Comparison of ENCODE assay signal across 20 cellular contexts in genomic region chr6:162069995-162070394, GRCh38.
DNase-seq lines count a peak whose midpoint lies in the region; ATAC-seq, FAIRE-seq and TF ChIP-seq lines count a peak whose summit lies in the region.
"Had no signal": no experiment of that assay in that cellular context is flagged by ENCODE, and none has a peak within 500 bp of the region (broad histone marks: within the 10 kb centered on the region; RNA-seq: fewer than 3 reads in every experiment).

No MANE protein-coding gene starts in this region.

- TF ChIP-seq POLR2A in HepG2 (IDR thresholded peaks at IDR 0.05; ENCODE audit: insufficient read depth in 1 of 2, low read depth in 2 of 2, low read length in 2 of 2) (no peak), right lobe of liver (IDR thresholded peaks at IDR 0.05) (no peak)

- DNase-seq in HepG2 (ENCODE audit: low spot score) (no peak), right lobe of liver (no peak), fibroblast of pulmonary artery (ENCODE audit: low read depth) (peak; percentile 11), hepatic stellate cell (ENCODE audit: low spot score) (no peak), NCI-H128 (lab: John Stamatoyannopoulos, UW; ENCODE audit: unreplicated experiment) (no peak)
- DNase-seq in stimulated activated naive CD8-positive, alpha-beta T cell treated with anti-CD3 and anti-CD28 coated beads, Interleukin-15, amount 100 ng/mL, for 72 hours: no peak
- DNase-seq: BE2C; CD8-positive, alpha-beta T cell; COR-L47; DMS153; DMS79 treated with DMSO at 0.1 percent for 48 hours; EL; H7 had no signal

- CTCF ChIA-PET in HepG2 (lab: Yijun Ruan, JAX; ENCODE audit: low intra/inter-chr PET ratio, low total read pairs): no interaction called here

- TF ChIP-seq RAD21 in HepG2 (CRISPR knock-in tag; IDR thresholded peaks at IDR 0.05): no peak

- no peaks in the 10 kb centered on the region for H3K27me3 Mint-ChIP-seq in stimulated activated naive CD8-positive, alpha-beta T cell treated with anti-CD3 and anti-CD28 coated beads, Interleukin-15, amount 100 ng/mL, for 72 hours

- H3K36me3 ChIP-seq in HepG2 (replicated peaks in 1 of 2; ENCODE audit: control insufficient read depth in 1 of 2, insufficient read depth in 2 of 2, low read length in 2 of 2) (no peaks in the 10 kb centered on the region), right lobe of liver (no peaks in the 10 kb centered on the region)
- H3K36me3 ChIP-seq: BE2C had no signal

- no peak overlapping the region for H3K9ac ChIP-seq in HepG2 (ENCODE audit: insufficient read depth, low read depth, low read length)

- no TSS peak for BruUV-seq in HepG2 (replicated peaks; lab: Mats Ljungman, UMichigan)

- H3K4me1 ChIP-seq in HepG2 (ENCODE audit: insufficient read depth, low read length) (no peaks in the 10 kb centered on the region), right lobe of liver (no peaks in the 10 kb centered on the region)
- H3K4me1 ChIP-seq: BE2C had no signal

- no peak overlapping the region for H2AFZ ChIP-seq in HepG2 (ENCODE audit: low read length)
- H2AFZ ChIP-seq: GM23338 had no signal

- intact Hi-C loops in HepG2 (cut with micrococcal nuclease; ENCODE audit: unreplicated experiment) (no loop called here), right lobe of liver (cut with DNase I) (no loop called here)

- in situ Hi-C loops in HepG2 (cut with HindIII; ENCODE audit: extremely low pct_ligation_motif_present, low pct_unique_long_range_greater_than_20kb): no loop called here

- TF ChIP-seq CTCF in HepG2 (CRISPR knock-in tag; IDR thresholded peaks at IDR 0.05) (no peak), right lobe of liver (IDR thresholded peaks at IDR 0.05) (no peak), fibroblast of pulmonary artery (IDR thresholded peaks at IDR 0.05; ENCODE audit: low read length, missing control alignments) (no peak)

- H3K4me1 Mint-ChIP-seq in stimulated activated naive CD8-positive, alpha-beta T cell treated with anti-CD3 and anti-CD28 coated beads, Interleukin-15, amount 100 ng/mL, for 72 hours: no peaks in the 10 kb centered on the region
- H3K4me1 Mint-ChIP-seq: GM23338 had no signal

- 32% methylated on average over 2 of the region's 2 CpGs for WGBS in HepG2 (ENCODE audit: low lambda C conversion rate)
- 100% methylated on average over 2 of the region's 2 CpGs for WGBS in right lobe of liver (ENCODE audit: insufficient coverage, low coverage, low lambda C conversion rate, missing lambda C conversion rate)

- H3K27ac Mint-ChIP-seq in stimulated activated naive CD8-positive, alpha-beta T cell treated with anti-CD3 and anti-CD28 coated beads, Interleukin-15, amount 100 ng/mL, for 72 hours: no peak overlapping the region
- H3K27ac Mint-ChIP-seq: CD8-positive, alpha-beta T cell; GM23338 had no signal

- H3K27ac ChIP-seq in HepG2 (ENCODE audit: extremely low read length, insufficient read depth, low read length): no peak overlapping the region
- H3K27ac ChIP-seq in right lobe of liver: no peak overlapping the region
- H3K27ac ChIP-seq: C4-2B had no signal

- H3K27me3 ChIP-seq in HepG2 (ENCODE audit: control insufficient read depth in 1 of 2, insufficient read depth in 2 of 2, low read length in 2 of 2) (no peaks in the 10 kb centered on the region), right lobe of liver (no peaks in the 10 kb centered on the region)
- H3K27me3 ChIP-seq: BE2C had no signal

- FAIRE-seq in HepG2 (lab: Jason Lieb, UNC): no peak
- FAIRE-seq: A204.1, D721Med, G401.6, GM12891 had no signal

- H3K9me3 ChIP-seq in HepG2 (ENCODE audit: low read length) (no peaks in the 10 kb centered on the region; the same call in 1 of the 2 replicates), right lobe of liver (no peaks in the 10 kb centered on the region)
- H3K9me3 ChIP-seq: BE2C had no signal

- H3K4me2 ChIP-seq in HepG2 (ENCODE audit: low read depth, low read length): no peak overlapping the region
- H3K4me2 ChIP-seq: GM23338 had no signal

- H3K4me3 Mint-ChIP-seq in stimulated activated naive CD8-positive, alpha-beta T cell treated with anti-CD3 and anti-CD28 coated beads, Interleukin-15, amount 100 ng/mL, for 72 hours: no peak overlapping the region
- H3K4me3 Mint-ChIP-seq: CD8-positive, alpha-beta T cell; GM23338 had no signal

- TF ChIP-seq EP300 in HepG2 (IDR thresholded peaks at IDR 0.05; ENCODE audit: low read depth in 2 of 2, low read length in 2 of 2) (no peak), HepG2 (CRISPR knock-in tag; IDR thresholded peaks at IDR 0.05; ENCODE audit: borderline replicate concordance) (no peak)

- no peaks in the 10 kb centered on the region for H3K79me2 ChIP-seq in HepG2 (ENCODE audit: insufficient read depth, low read length)

- peaks cover 18 to 43% of the 10 kb centered on the region in 2 donors for H3K9me3 Mint-ChIP-seq in stimulated activated naive CD8-positive, alpha-beta T cell treated with anti-CD3 and anti-CD28 coated beads, Interleukin-15, amount 100 ng/mL, for 72 hours

- no peaks in the 10 kb centered on the region for H4K20me1 ChIP-seq in HepG2 (ENCODE audit: insufficient read depth, low read length)

- POLR2A ChIA-PET in HepG2 (lab: Yijun Ruan, JAX): no interaction called here

- no peak for ATAC-seq in HepG2
- no peak for ATAC-seq in right lobe of liver
- ATAC-seq in esophagus mucosa: peak; percentile 25
- ATAC-seq in stimulated activated naive CD8-positive, alpha-beta T cell treated with anti-CD3 and anti-CD28 coated beads, Interleukin-15, amount 100 ng/mL, for 72 hours: no peak
- ATAC-seq: CD8-positive, alpha-beta T cell; GM23338 had no signal

- H3K4me3 ChIP-seq in HepG2 (replicated peaks in 1 of 3; ENCODE audit: insufficient read depth in 1 of 3, low read depth in 2 of 3, low read length in 3 of 3) (no peak overlapping the region), right lobe of liver (no peak overlapping the region), fibroblast of pulmonary artery (replicated peaks; ENCODE audit: low read depth, low read length) (no peak overlapping the region)
- H3K4me3 ChIP-seq: GM23338 had no signal

TF ChIP-seq in HepG2, 621 proteins besides CTCF, POLR2A, EP300 and RAD21:
- no peak for TF ChIP-seq SP5 (CRISPR knock-in tag; IDR thresholded peaks at IDR 0.05; ENCODE audit: borderline replicate concordance, low read depth)
- peak; percentile 10; the same call in 1 of the 2 replicates for TF ChIP-seq CEBPB (IDR thresholded peaks at IDR 0.05; ENCODE audit: borderline replicate concordance, low read depth, low read length)
- no peak for TF ChIP-seq NR2F6 (IDR thresholded peaks at IDR 0.05)
- no peak for TF ChIP-seq NR2F6 (CRISPR knock-in tag; IDR thresholded peaks at IDR 0.05)
- TF ChIP-seq ATF7 (IDR thresholded peaks at IDR 0.05): peak; percentile 70; the same call in 1 of the 2 replicates
- no peak for TF ChIP-seq ATF7 (CRISPR knock-in tag; IDR thresholded peaks at IDR 0.05)
- TF ChIP-seq ZBTB43 (CRISPR knock-in tag; conservative IDR thresholded peaks at IDR 0.05): no peak
- no peak for TF ChIP-seq AFF4 (CRISPR knock-in tag; IDR thresholded peaks at IDR 0.05)
- no peak for TF ChIP-seq MLX (CRISPR knock-in tag; IDR thresholded peaks at IDR 0.05)
- no peak for TF ChIP-seq ZNF557 (CRISPR knock-in tag; IDR thresholded peaks at IDR 0.05)
TF ChIP-seq in HepG2: peak in this region for 2.
